Comparison of ENCODE assay signal across 8 cellular contexts in genomic region chr12:53324779-53325538, GRCh38. TPM values are rescaled to one million over a fixed set of nuclear protein-coding genes. Genes with fewer than 3 reads are reported as not detected.
DNase-seq lines count a peak whose midpoint lies in the region; ATAC-seq, FAIRE-seq and TF ChIP-seq lines count a peak whose summit lies in the region.

No MANE protein-coding gene starts in this region.

- H3K4me1 ChIP-seq in endothelial cell of umbilical vein (ENCODE audit: control insufficient read depth, extremely low read depth, insufficient read depth, low read length) (peaks cover 24% of the 10 kb centered on the region), mononuclear cell (ENCODE audit: insufficient read depth, low read length) (peaks cover 40% of the 10 kb centered on the region)

- H3K9ac ChIP-seq in endothelial cell of umbilical vein (replicated peaks; ENCODE audit: extremely low read depth, insufficient read depth, low read length), result peak overlapping the region; percentile 75

- BruUV-seq in endothelial cell of umbilical vein (replicated peaks; lab: Mats Ljungman, UMichigan), result no TSS peak

- H3K4me3 ChIP-seq in endothelial cell of umbilical vein (replicated peaks in 1 of 3; ENCODE audit: insufficient read depth in 1 of 3, low read depth in 1 of 3, low read length in 3 of 3), result peak overlapping the region; percentile 47 to 74 (median 56)
- peak overlapping the region; percentile 58 for H3K4me3 ChIP-seq in mononuclear cell (ENCODE audit: low read length)

- ATAC-seq in GM21360 (IDR thresholded peaks at IDR 0.05; ENCODE audit: unreplicated experiment), result peak; percentile 45

- H2AFZ ChIP-seq in endothelial cell of umbilical vein (ENCODE audit: low read depth, low read length), result peak overlapping the region; percentile 83

- H3K9me1 ChIP-seq in endothelial cell of umbilical vein (replicated peaks; ENCODE audit: control insufficient read depth, extremely low read depth, insufficient read depth, low read length), result no peaks in the 10 kb centered on the region

- peak; percentile 87 for DNase-seq in COR-L47 (lab: John Stamatoyannopoulos, UW)
- peak; percentile 94 for DNase-seq in HTR-8/SVneo (ENCODE audit: insufficient read length, low spot score)
- peak; percentile 84 for DNase-seq in NOMO-1 treated with DMSO at 0.1 percent for 48 hours (lab: John Stamatoyannopoulos, UW; ENCODE audit: unreplicated experiment)
- peak; percentile 74 for DNase-seq in activated CD8-positive, alpha-beta memory T cell treated with anti-CD3 and anti-CD28 coated beads, Interleukin-2, amount 50 U/mL, for 24 hours (ENCODE audit: extremely low read depth)
- peak; percentile 86 for DNase-seq in endothelial cell of umbilical vein (ENCODE audit: low read depth, low spot score)
- peak; percentile 86 to 89 for DNase-seq in stimulated activated CD8-positive, alpha-beta memory T cell treated with anti-CD3 and anti-CD28 coated beads, Interleukin-2, amount 100 ng/mL, for 48 hours (ENCODE audit: low read depth in 2 of 2)

- CTCF ChIA-PET in endothelial cell of umbilical vein (lab: Charles Lee), result interaction anchor here (0.6 to 13.2 kb wide), 11 partner anchors 11 to 184 kb away, joined by 3 to 225 read pairs (median 5); partner anchors contain the start of genes NPFF, SP1 and TARBP2

- peak; percentile 72 to 87 for TF ChIP-seq CTCF in endothelial cell of umbilical vein (IDR thresholded peaks at IDR 0.05; ENCODE audit: extremely low read depth in 1 of 2, insufficient read depth in 1 of 2, low read depth in 1 of 2, low read length in 2 of 2)

- H3K27ac ChIP-seq in endothelial cell of umbilical vein (ENCODE audit: insufficient read depth, low read depth, low read length), result peak overlapping the region; percentile 43

- H3K9me3 ChIP-seq in endothelial cell of umbilical vein (replicated peaks; ENCODE audit: control insufficient read depth, insufficient read depth, low read length) (no peaks in the 10 kb centered on the region), mononuclear cell (ENCODE audit: low read depth, low read length) (no peaks in the 10 kb centered on the region)

- dilution Hi-C loops in endothelial cell of umbilical vein (cut with MboI; ENCODE audit: extremely low pct_ligation_motif_present, low sequenced_read_pairs), result no loop called here

- FAIRE-seq in HTR-8/SVneo (lab: Jason Lieb, UNC), result no peak
- FAIRE-seq in endothelial cell of umbilical vein (lab: Jason Lieb, UNC), result peak; percentile 87

- H3K79me2 ChIP-seq in endothelial cell of umbilical vein (ENCODE audit: control insufficient read depth, insufficient read depth, low read length), result peaks cover 5% of the 10 kb centered on the region

- POLR2A ChIA-PET in endothelial cell of umbilical vein (lab: Charles Lee), result interaction anchor here (0.9 to 1.0 kb wide), 2 partner anchors 20 to 157 kb away, joined by 3 read pairs; no protein-coding TSS in a partner anchor

- peak overlapping the region; percentile 39 for H3K4me2 ChIP-seq in endothelial cell of umbilical vein (ENCODE audit: insufficient read depth, low read length)

- H3K36me3 ChIP-seq in endothelial cell of umbilical vein (ENCODE audit: control insufficient read depth in 2 of 2, extremely low read depth in 1 of 2, insufficient read depth in 2 of 2, low read length in 2 of 2), result no peaks in the 10 kb centered on the region

- TF ChIP-seq POLR2A in endothelial cell of umbilical vein (IDR thresholded peaks at IDR 0.05; ENCODE audit: low read depth, low read length), result no peak

- intact Hi-C loops in endothelial cell of umbilical vein (cut with micrococcal nuclease), result loop anchor here (1.0 to 2.0 kb wide), 3 partner anchors 54 to 183 kb away; no protein-coding TSS in a partner anchor

- H4K20me1 ChIP-seq in endothelial cell of umbilical vein (replicated peaks; ENCODE audit: control insufficient read depth, extremely low read depth, insufficient read depth, low read length), result no peaks in the 10 kb centered on the region

- H3K27me3 ChIP-seq in endothelial cell of umbilical vein (ENCODE audit: control insufficient read depth in 2 of 2, insufficient read depth in 2 of 2, low read length in 2 of 2), result no peaks in the 10 kb centered on the region
- H3K27me3 ChIP-seq in mononuclear cell (ENCODE audit: insufficient read depth, low read length), result peaks cover 10% of the 10 kb centered on the region

TF ChIP-seq in endothelial cell of umbilical vein, 7 proteins besides CTCF, POLR2A, EP300 and RAD21:
- TF ChIP-seq MYC (IDR thresholded peaks at IDR 0.05; ENCODE audit: low read depth, low read length), result peak; percentile 38
- peak; percentile 77 for TF ChIP-seq POLR2AphosphoS5 (IDR thresholded peaks at IDR 0.05; ENCODE audit: insufficient read depth, low read depth, low read length)
- no peak for TF ChIP-seq FOS (IDR thresholded peaks at IDR 0.05; ENCODE audit: borderline replicate concordance, insufficient read depth, low read length)
- peak; percentile 3 for TF ChIP-seq MAX (IDR thresholded peaks at IDR 0.05; ENCODE audit: insufficient read depth, insufficient read length)

RNA-seq across cellular contexts. Expression of gene AAAS, which starts 3.5 kb away (rescaled TPM):
- 57.8 and 60.0 TPM in 2 replicates for total RNA-seq in endothelial cell of umbilical vein
- 83.1 and 86.0 TPM in 2 replicates for polyA plus RNA-seq in endothelial cell of umbilical vein
- polyA plus RNA-seq in endothelial cell of umbilical vein (2011; cell fraction: cytosol; rRNA removed), result 52.7 and 61.4 TPM in 2 replicates
- 183 and 200 TPM in 2 replicates for polyA plus RNA-seq in endothelial cell of umbilical vein (2011; cell fraction: nucleus; rRNA removed)
- polyA plus RNA-seq in endothelial cell of umbilical vein (2012), result 50.4 and 56.6 TPM in 2 replicates
- polyA minus RNA-seq in endothelial cell of umbilical vein, result 67.7 and 70.4 TPM in 2 replicates
- polyA minus RNA-seq in endothelial cell of umbilical vein (2011; cell fraction: cytosol; rRNA and poly(A)+ RNA removed), result 82.0 TPM
- 37.3 and 47.9 TPM in 2 replicates for polyA minus RNA-seq in endothelial cell of umbilical vein (2011; cell fraction: nucleus; rRNA and poly(A)+ RNA removed)
- 13.2 TPM for total RNA-seq in mononuclear cell

RNA-seq across cellular contexts. Expression of gene SP7, which starts 11.2 kb away (rescaled TPM):
- total RNA-seq in endothelial cell of umbilical vein, result not detected in 2 replicates
- polyA plus RNA-seq in endothelial cell of umbilical vein, result not detected in 2 replicates
- not detected in 2 replicates for polyA plus RNA-seq in endothelial cell of umbilical vein (2011; cell fraction: cytosol; rRNA removed)
- not detected in 2 replicates for polyA plus RNA-seq in endothelial cell of umbilical vein (2011; cell fraction: nucleus; rRNA removed)
- not detected in 2 replicates for polyA plus RNA-seq in endothelial cell of umbilical vein (2012)
- polyA minus RNA-seq in endothelial cell of umbilical vein, result not detected in 2 replicates
- polyA minus RNA-seq in endothelial cell of umbilical vein (2011; cell fraction: cytosol; rRNA and poly(A)+ RNA removed), result not detected
- not detected in 2 replicates for polyA minus RNA-seq in endothelial cell of umbilical vein (2011; cell fraction: nucleus; rRNA and poly(A)+ RNA removed)
- total RNA-seq in mononuclear cell, result not detected

RNA-seq across cellular contexts. Expression of gene MYG1, which starts 25.5 kb away (rescaled TPM):
- 61.1 and 65.8 TPM in 2 replicates for total RNA-seq in endothelial cell of umbilical vein
- polyA plus RNA-seq in endothelial cell of umbilical vein, result 65.5 and 65.9 TPM in 2 replicates
- 60.4 and 62.2 TPM in 2 replicates for polyA plus RNA-seq in endothelial cell of umbilical vein (2011; cell fraction: cytosol; rRNA removed)
- polyA plus RNA-seq in endothelial cell of umbilical vein (2011; cell fraction: nucleus; rRNA removed), result 41.2 and 42.1 TPM in 2 replicates
- polyA plus RNA-seq in endothelial cell of umbilical vein (2012), result 47.2 and 56.8 TPM in 2 replicates
- polyA minus RNA-seq in endothelial cell of umbilical vein, result 34.9 and 42.2 TPM in 2 replicates
- 67.1 TPM for polyA minus RNA-seq in endothelial cell of umbilical vein (2011; cell fraction: cytosol; rRNA and poly(A)+ RNA removed)
- polyA minus RNA-seq in endothelial cell of umbilical vein (2011; cell fraction: nucleus; rRNA and poly(A)+ RNA removed), result 9.1 and 10.0 TPM in 2 replicates
- 20.4 TPM for total RNA-seq in mononuclear cell

RNA-seq across cellular contexts. Expression of gene PFDN5, which starts 29.6 kb away (rescaled TPM):
- total RNA-seq in endothelial cell of umbilical vein (286 and 301 TPM in 2 replicates), mononuclear cell (979 TPM)
- 665 and 745 TPM in 2 replicates for polyA plus RNA-seq in endothelial cell of umbilical vein
- polyA plus RNA-seq in endothelial cell of umbilical vein (2011; cell fraction: cytosol; rRNA removed), result 965 and 972 TPM in 2 replicates
- polyA plus RNA-seq in endothelial cell of umbilical vein (2011; cell fraction: nucleus; rRNA removed), result 821 and 880 TPM in 2 replicates
- 559 and 618 TPM in 2 replicates for polyA plus RNA-seq in endothelial cell of umbilical vein (2012)
- polyA minus RNA-seq in endothelial cell of umbilical vein, result 123 and 203 TPM in 2 replicates
- polyA minus RNA-seq in endothelial cell of umbilical vein (2011; cell fraction: cytosol; rRNA and poly(A)+ RNA removed), result 96.5 TPM
- 80.4 and 104 TPM in 2 replicates for polyA minus RNA-seq in endothelial cell of umbilical vein (2011; cell fraction: nucleus; rRNA and poly(A)+ RNA removed)

RNA-seq across cellular contexts. Expression of gene SP1, which starts 55.0 kb away (rescaled TPM):
- total RNA-seq in endothelial cell of umbilical vein (56.3 and 57.7 TPM in 2 replicates), mononuclear cell (53.6 TPM)
- 33.2 and 34.8 TPM in 2 replicates for polyA plus RNA-seq in endothelial cell of umbilical vein
- polyA plus RNA-seq in endothelial cell of umbilical vein (2011; cell fraction: cytosol; rRNA removed), result 20.7 and 21.6 TPM in 2 replicates
- polyA plus RNA-seq in endothelial cell of umbilical vein (2011; cell fraction: nucleus; rRNA removed), result 50.7 and 56.1 TPM in 2 replicates
- 21.3 and 21.8 TPM in 2 replicates for polyA plus RNA-seq in endothelial cell of umbilical vein (2012)
- 145 and 158 TPM in 2 replicates for polyA minus RNA-seq in endothelial cell of umbilical vein
- 81.2 TPM for polyA minus RNA-seq in endothelial cell of umbilical vein (2011; cell fraction: cytosol; rRNA and poly(A)+ RNA removed)
- polyA minus RNA-seq in endothelial cell of umbilical vein (2011; cell fraction: nucleus; rRNA and poly(A)+ RNA removed), result 42.3 and 66.1 TPM in 2 replicates

Comparison
In these comparisons a context has a peak if more than half of its experiments do, and no peak if none do; other contexts are left out.
1. Peak in every context shown above with its lines: DNase-seq, ATAC-seq, H3K4me3 ChIP-seq and H3K27ac ChIP-seq.